Comparison of ENCODE assay signal across 13 cellular contexts in the genomic region with DNA sequence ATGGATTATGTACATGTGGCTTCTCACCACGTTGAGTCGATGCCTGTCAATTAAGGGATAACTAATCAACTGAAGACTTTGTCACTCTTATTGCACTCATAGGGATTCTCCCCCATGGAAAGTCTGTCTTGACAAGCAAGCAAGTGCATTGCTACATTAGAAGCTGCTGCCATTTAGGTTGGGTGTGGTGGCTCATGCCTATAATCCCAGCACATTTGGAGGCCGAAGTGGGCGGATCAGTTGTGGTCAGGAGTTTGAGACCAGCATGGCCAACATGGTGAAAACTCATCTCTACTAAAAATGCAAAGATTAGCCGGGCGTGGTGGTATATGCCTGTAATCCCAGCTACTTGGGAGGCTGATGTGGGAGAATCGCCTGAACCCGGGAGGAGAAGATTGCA. TPM values are rescaled to one million over a fixed set of nuclear protein-coding genes. Genes with fewer than 3 reads are reported as not detected.
DNase-seq lines count a peak whose midpoint lies in the region; ATAC-seq and TF ChIP-seq lines count a peak whose summit lies in the region.
"Had no signal": no experiment of that assay in that cellular context is flagged by ENCODE, and none has a peak within 500 bp of the region (broad histone marks: within the 10 kb centered on the region; RNA-seq: fewer than 3 reads in every experiment).

No MANE protein-coding gene starts in this region.

- H3K9me3 ChIP-seq in CD4-positive, alpha-beta memory T cell (ENCODE audit: control insufficient read depth in 1 of 2, low read length in 2 of 2), result no peaks in the 10 kb centered on the region
- no peaks in the 10 kb centered on the region for H3K9me3 ChIP-seq in OCI-LY1 (ENCODE audit: low read length)

- peaks cover 0 to 4% of the 10 kb centered on the region in 2 donors for H3K36me3 Mint-ChIP-seq in CD4-positive, alpha-beta memory T cell
- peaks cover 3% of the 10 kb centered on the region for H3K36me3 Mint-ChIP-seq in osteocyte (ENCODE audit: unreplicated experiment)

- H3K36me3 ChIP-seq in CD4-positive, alpha-beta memory T cell (ENCODE audit: insufficient read depth, low read length), result no peaks in the 10 kb centered on the region
- H3K36me3 ChIP-seq in OCI-LY1 (ENCODE audit: insufficient read depth, low read length), result no peaks in the 10 kb centered on the region

- no peak overlapping the region for H3K27ac ChIP-seq in CD4-positive, alpha-beta memory T cell (ENCODE audit: low read depth, low read length)
- H3K27ac ChIP-seq in OCI-LY1 (ENCODE audit: low read depth, low read length, poor library complexity, severe bottlenecking) (peak overlapping the region; percentile 90), dorsolateral prefrontal cortex (peak overlapping the region in 46 of 59 donors; percentile 77 to 99 (median 92))

- ATAC-seq in GM21526 (IDR thresholded peaks at IDR 0.05; ENCODE audit: low FRiP score, unreplicated experiment), result no peak

- no peaks in the 10 kb centered on the region for H3K27me3 Mint-ChIP-seq in CD4-positive, alpha-beta memory T cell
- H3K27me3 Mint-ChIP-seq in osteocyte (ENCODE audit: unreplicated experiment), result no peaks in the 10 kb centered on the region

- POLR2A ChIA-PET in CD4-positive, alpha-beta memory T cell (lab: Charles Lee; ENCODE audit: partially characterized antibody), result interaction anchor here (0.7 to 1.5 kb wide), 2 partner anchors 19 to 43 kb away, joined by 3 to 8 read pairs; a partner anchor contains a TSS

- peaks cover 16% of the 10 kb centered on the region for H3K4me1 ChIP-seq in CD4-positive, alpha-beta memory T cell (ENCODE audit: insufficient read depth, low read length)
- H3K4me1 ChIP-seq in OCI-LY1 (ENCODE audit: insufficient read depth, low read length, severe bottlenecking), result peaks cover 24% of the 10 kb centered on the region

- no peak overlapping the region for H3K4me3 ChIP-seq in CD4-positive, alpha-beta memory T cell (ENCODE audit: low read length in 2 of 2)
- no peak overlapping the region for H3K4me3 ChIP-seq in OCI-LY1 (ENCODE audit: low read depth, low read length, poor library complexity, severe bottlenecking)
- H3K4me3 ChIP-seq in dorsolateral prefrontal cortex, result peak overlapping the region in 23 of 59 donors; percentile 70 to 87 (median 81)

- H3K79me2 ChIP-seq in OCI-LY1 (ENCODE audit: insufficient read depth, low read length), result no peaks in the 10 kb centered on the region

- peak overlapping the region; percentile 85; the same call in 1 of the 2 replicates for H3K4me2 ChIP-seq in OCI-LY1 (ENCODE audit: low read length)

- peak overlapping the region in 7 of 8 donors; percentile 58 to 89 (median 74) for H3K4me3 Mint-ChIP-seq in CD4-positive, alpha-beta memory T cell
- H3K4me3 Mint-ChIP-seq in osteocyte (ENCODE audit: unreplicated experiment), result peak overlapping the region; percentile 62

- H3K27me3 ChIP-seq in CD4-positive, alpha-beta memory T cell (ENCODE audit: insufficient read depth, low read length), result no peaks in the 10 kb centered on the region
- H3K27me3 ChIP-seq in OCI-LY1 (ENCODE audit: insufficient read depth, low read length), result no peaks in the 10 kb centered on the region
- no peaks in the 10 kb centered on the region for H3K27me3 ChIP-seq in dorsolateral prefrontal cortex

- peak overlapping the region; percentile 31; the same call in 1 of the 2 replicates for H3K9ac ChIP-seq in OCI-LY1 (ENCODE audit: low read length)

- CTCF ChIA-PET in CD4-positive, alpha-beta memory T cell (lab: Charles Lee; ENCODE audit: partially characterized antibody), result no interaction called here

- no peak for DNase-seq in CD4-positive, alpha-beta memory T cell
- no peak for DNase-seq in dorsolateral prefrontal cortex
- DNase-seq in osteocyte (ENCODE audit: extremely low spot score, unreplicated experiment), result no peak
- DNase-seq in NCI-H2196 treated with DMSO at 0.1 percent for 48 hours (lab: John Stamatoyannopoulos, UW; ENCODE audit: unreplicated experiment), result no peak
- no peak for DNase-seq in NCI-H2171 treated with DMSO at 0.1 percent for 48 hours (lab: John Stamatoyannopoulos, UW)
- DNase-seq in occipital lobe (lab: John Stamatoyannopoulos, UW), result no peak
- DNase-seq: EL; HCEC 1CT; MM.1S; NCI-H82; stimulated activated CD4-positive, alpha-beta T cell treated with anti-CD3 and anti-CD28 coated beads, Interleukin-1b, Interleukin-23, amount 100 ng/mL, for 48 hours had no signal

- H3K4me1 Mint-ChIP-seq in CD4-positive, alpha-beta memory T cell, result peaks cover 18 to 44% (median 31%) of the 10 kb centered on the region in 4 donors
- peaks cover 24% of the 10 kb centered on the region for H3K4me1 Mint-ChIP-seq in osteocyte (ENCODE audit: unreplicated experiment)

- H3K9me3 Mint-ChIP-seq in CD4-positive, alpha-beta memory T cell, result peaks cover 0 to 2% (median 0%) of the 10 kb centered on the region in 8 donors
- H3K9me3 Mint-ChIP-seq in osteocyte (ENCODE audit: unreplicated experiment), result no peaks in the 10 kb centered on the region

- H2AFZ ChIP-seq in OCI-LY1 (ENCODE audit: low read length), result no peak overlapping the region

- no peaks in the 10 kb centered on the region for H3F3A ChIP-seq in OCI-LY1 (ENCODE audit: insufficient read depth, low read length)

- no peaks in the 10 kb centered on the region for H3K9me2 ChIP-seq in OCI-LY1 (ENCODE audit: low read depth, low read length)

- no peaks in the 10 kb centered on the region for H4K20me1 ChIP-seq in OCI-LY1 (ENCODE audit: insufficient read depth, low read length)

- H3K27ac Mint-ChIP-seq in CD4-positive, alpha-beta memory T cell, result peak overlapping the region in 6 of 7 donors; percentile 29 to 88 (median 57)
- H3K27ac Mint-ChIP-seq in osteocyte (ENCODE audit: unreplicated experiment), result peak overlapping the region; percentile 60

- no peak for TF ChIP-seq CTCF in OCI-LY1 (IDR thresholded peaks at IDR 0.05; ENCODE audit: low read length)
- no peak for TF ChIP-seq CTCF in dorsolateral prefrontal cortex (IDR thresholded peaks at IDR 0.05 in 54 of 56, conservative IDR thresholded peaks at IDR 0.05 in 2 of 56; ENCODE audit: low read depth in 1 of 56, partially characterized antibody in 56 of 56)
- TF ChIP-seq CTCF in osteocyte (IDR thresholded peaks at IDR 0.05), result no peak

- intact Hi-C loops in CD4-positive, alpha-beta memory T cell (cut with micrococcal nuclease), result no loop called here
- intact Hi-C loops in dorsolateral prefrontal cortex (cut with DNase I), result no loop called here

RNA-seq across cellular contexts. Expression of a gene that starts 18.3 kb away (rescaled TPM):
- total RNA-seq in CD4-positive, alpha-beta memory T cell, result 10 to 100 TPM; 16.9 to 19.7 TPM
- 1 to 10 TPM; 4.0 to 5.4 TPM for polyA plus RNA-seq in CD4-positive, alpha-beta memory T cell
- total RNA-seq in dorsolateral prefrontal cortex (10 to 100 TPM; 22.4 to 55.4 (median 33.7) TPM), osteocyte (15.3 and 16.0 TPM in 2 replicates), occipital lobe (26.5 TPM)

RNA-seq across cellular contexts. Expression of a gene that starts 32.1 kb away (rescaled TPM):
- 10 to 100 TPM; 27.8 to 30.7 TPM for total RNA-seq in CD4-positive, alpha-beta memory T cell
- polyA plus RNA-seq in CD4-positive, alpha-beta memory T cell, result 10 to 100 TPM; 10.8 to 12.4 TPM
- total RNA-seq in dorsolateral prefrontal cortex, result 10 to 100 TPM; 10.8 to 26.2 (median 17.7) TPM
- 28.1 and 29.0 TPM in 2 replicates for total RNA-seq in osteocyte
- 13.1 TPM for total RNA-seq in occipital lobe

RNA-seq across cellular contexts. Expression of a gene that starts 40.9 kb away (rescaled TPM):
- total RNA-seq in CD4-positive, alpha-beta memory T cell, result 100 to 1,000 TPM; 241 to 247 TPM
- polyA plus RNA-seq in CD4-positive, alpha-beta memory T cell, result 100 to 1,000 TPM; 703 to 753 TPM
- total RNA-seq in dorsolateral prefrontal cortex, result 100 to 1,000 TPM; 172 to 365 (median 275) TPM
- total RNA-seq in osteocyte, result 258 and 260 TPM in 2 replicates
- total RNA-seq in occipital lobe, result 62.9 TPM

RNA-seq across cellular contexts. Expression of a gene that starts 48.3 kb away (rescaled TPM):
- 10 to 100 TPM; 72.1 to 76.9 TPM for total RNA-seq in CD4-positive, alpha-beta memory T cell
- polyA plus RNA-seq in CD4-positive, alpha-beta memory T cell, result 100 to 1,000 TPM in 1 of 2 donors, 10 to 100 TPM in 1; 85.1 to 167 TPM
- 100 to 1,000 TPM; 108 to 307 (median 215) TPM for total RNA-seq in dorsolateral prefrontal cortex
- total RNA-seq in osteocyte, result 67.4 and 70.3 TPM in 2 replicates
- 65.4 TPM for total RNA-seq in occipital lobe
